In genomic region chr10:114173680-114174461, GRCh38 we compare ENCODE assay signal across 8 cellular contexts. TPM values are rescaled to one million over a fixed set of nuclear protein-coding genes. Genes with fewer than 3 reads are reported as not detected.
DNase-seq lines count a peak whose midpoint lies in the region; TF ChIP-seq lines count a peak whose summit lies in the region.

TSS of gene CCDC186 (minus strand) at chr10:114174203. CDS start at chr10:114163268, 10,935 bp downstream.

- H3K9me3 Mint-ChIP-seq in activated naive CD4-positive, alpha-beta T cell treated with anti-CD3 and anti-CD28 coated beads, Interleukin-2, amount 50 U/mL, for 24 hours = no peaks in the 10 kb centered on the region

- H3K4me3 Mint-ChIP-seq in activated naive CD4-positive, alpha-beta T cell treated with anti-CD3 and anti-CD28 coated beads, Interleukin-2, amount 50 U/mL, for 24 hours = peak within 1 kb of the TSS; percentile 99

- H3K9me2 ChIP-seq in SK-N-SH = no peaks in the 10 kb centered on the region

- H3K27me3 ChIP-seq in GM06990 (replicated peaks; ENCODE audit: control insufficient read depth, insufficient read depth, low read length) = no peaks in the 10 kb centered on the region
- no peaks in the 10 kb centered on the region for H3K27me3 ChIP-seq in SK-N-SH (ENCODE audit: insufficient read depth)

- H3K36me3 Mint-ChIP-seq in activated naive CD4-positive, alpha-beta T cell treated with anti-CD3 and anti-CD28 coated beads, Interleukin-2, amount 50 U/mL, for 24 hours = peaks cover 5% of the 10 kb centered on the region

- H3K9me3 ChIP-seq in SK-N-SH = no peaks in the 10 kb centered on the region

- peak within 1 kb of the TSS; percentile 55 to 79; a peak in 3 of 4 replicates for H3K27ac ChIP-seq in SK-N-SH (ENCODE audit: low read depth in 2 of 2, low read length in 1 of 2)

- TF ChIP-seq EP300 in SK-N-SH (IDR thresholded peaks at IDR 0.05; ENCODE audit: borderline replicate concordance in 1 of 2, low read depth in 1 of 2, low read length in 1 of 2) = no peak

- H3K4me2 ChIP-seq in SK-N-SH = peak within 1 kb of the TSS; percentile 89

- peaks cover 48% of the 10 kb centered on the region; the same call in 1 of the 2 replicates for H3K79me2 ChIP-seq in SK-N-SH (ENCODE audit: insufficient read depth)

- peak within 1 kb of the TSS; percentile 91 for H3K9ac ChIP-seq in SK-N-SH

- WGBS in SK-N-SH (ENCODE audit: low lambda C conversion rate) = 3% methylated on average over 21 of the region's 58 CpGs

- peaks cover 0 to 4% of the 10 kb centered on the region in 2 experiments; a peak in 2 of 4 replicates for H3K4me1 ChIP-seq in SK-N-SH (ENCODE audit: control insufficient read depth in 1 of 2, insufficient read depth in 2 of 2, low read depth in 1 of 2, low read length in 1 of 2)

- peak within 1 kb of the TSS; percentile 99 for H3K27ac Mint-ChIP-seq in activated naive CD4-positive, alpha-beta T cell treated with anti-CD3 and anti-CD28 coated beads, Interleukin-2, amount 50 U/mL, for 24 hours

- peak within 1 kb of the TSS; percentile 99 for H2AFZ ChIP-seq in SK-N-SH (ENCODE audit: low read depth)

- H3K27me3 Mint-ChIP-seq in activated naive CD4-positive, alpha-beta T cell treated with anti-CD3 and anti-CD28 coated beads, Interleukin-2, amount 50 U/mL, for 24 hours = no peaks in the 10 kb centered on the region

- H3K4me3 ChIP-seq in GM06990 (replicated peaks; ENCODE audit: low read depth, low read length) (peak within 1 kb of the TSS; percentile 98), HFF-Myc (replicated peaks; ENCODE audit: low read depth, low read length) (peak within 1 kb of the TSS; percentile 96), SK-N-SH (ENCODE audit: low read depth in 2 of 2, low read length in 1 of 2) (peak within 1 kb of the TSS; percentile 91 to 99)

- peaks cover 3% of the 10 kb centered on the region for H3F3A ChIP-seq in SK-N-SH (replicated peaks; ENCODE audit: insufficient read depth)

- no peak for TF ChIP-seq RAD21 in SK-N-SH (IDR thresholded peaks at IDR 0.05; ENCODE audit: low read length)

- no peaks in the 10 kb centered on the region for H4K20me1 ChIP-seq in SK-N-SH (ENCODE audit: insufficient read depth)

- TF ChIP-seq CTCF in GM06990 (IDR thresholded peaks at IDR 0.05; ENCODE audit: insufficient read depth, low read length, poor library complexity, severe bottlenecking) (no peak), HFF-Myc (IDR thresholded peaks at IDR 0.05; ENCODE audit: low read depth, low read length, missing control alignments) (no peak), SK-N-SH (IDR thresholded peaks at IDR 0.05) (no peak)

- peaks cover 32% of the 10 kb centered on the region for H3K4me1 Mint-ChIP-seq in activated naive CD4-positive, alpha-beta T cell treated with anti-CD3 and anti-CD28 coated beads, Interleukin-2, amount 50 U/mL, for 24 hours

- no peaks in the 10 kb centered on the region; the same call in 1 of the 2 replicates for H3K36me3 ChIP-seq in GM06990 (ENCODE audit: control insufficient read depth, insufficient read depth, low read length)
- peaks cover 0 to under 1% of the 10 kb centered on the region in 2 experiments for H3K36me3 ChIP-seq in SK-N-SH (replicated peaks in 1 of 2; ENCODE audit: control insufficient read depth in 1 of 2, insufficient read depth in 2 of 2, low read length in 1 of 2)

- peak; percentile 97 for DNase-seq in GM06990 (ENCODE audit: extremely low read depth, insufficient read length)
- peak; percentile 42 for DNase-seq in HFF-Myc (ENCODE audit: extremely low read depth, low read depth)
- DNase-seq in MV-4-11 (lab: John Stamatoyannopoulos, UW) = peak; percentile 69
- peak; percentile 97 for DNase-seq in SK-N-SH
- peak; percentile 98 for DNase-seq in germinal center (ENCODE audit: low spot score)
- peak; percentile 44 to 96 (median 86) for DNase-seq in nucleus accumbens (lab: John Stamatoyannopoulos, UW)
- DNase-seq in superior temporal gyrus (ENCODE audit: extremely low spot score) = peak; percentile 89

- CTCF ChIA-PET in SK-N-SH (lab: Yijun Ruan, JAX) = interaction anchor here (0.8 to 1.3 kb wide), 3 partner anchors 30 to 130 kb away, joined by 3 read pairs; no protein-coding TSS in a partner anchor

- POLR2A ChIA-PET in SK-N-SH (lab: Yijun Ruan, JAX) = no interaction called here

TF ChIP-seq in SK-N-SH, 30 proteins besides CTCF, POLR2A, EP300 and RAD21:
- TF ChIP-seq RFX5 (IDR thresholded peaks at IDR 0.05; ENCODE audit: low read length) = peak; percentile 92
- no peak for TF ChIP-seq FOXM1 (IDR thresholded peaks at IDR 0.05; ENCODE audit: low read depth)
- peak; percentile 68; the same call in 1 of the 2 replicates for TF ChIP-seq SIN3A (IDR thresholded peaks at IDR 0.05; ENCODE audit: borderline replicate concordance, low read depth, low read length)
- no peak; the same call in 1 of the 2 replicates for TF ChIP-seq RCOR1 (IDR thresholded peaks at IDR 0.05; ENCODE audit: low read length)
- 0 out of 2 replicates have a peak, but pooled peaks have one; percentile 10 for TF ChIP-seq MAX (IDR thresholded peaks at IDR 0.05; ENCODE audit: low read depth)
- peak; percentile 93 for TF ChIP-seq YY1 (IDR thresholded peaks at IDR 0.05; ENCODE audit: low read depth)
- TF ChIP-seq NRF1 (IDR thresholded peaks at IDR 0.05; ENCODE audit: low read depth, low read length) = 0 out of 2 replicates have a peak, but pooled peaks have one; percentile 24
- 0 out of 2 replicates have a peak, but pooled peaks have one; percentile 25 for TF ChIP-seq MXI1 (IDR thresholded peaks at IDR 0.05; ENCODE audit: low read depth, low read length)
- no peak for TF ChIP-seq JUND (IDR thresholded peaks at IDR 0.05)
- TF ChIP-seq TAF1 (IDR thresholded peaks at IDR 0.05; ENCODE audit: borderline replicate concordance, low read depth, low read length) = peak; percentile 72
- TF ChIP-seq POLR2AphosphoS5 (IDR thresholded peaks at IDR 0.05; ENCODE audit: low read depth, low read length) = peak; percentile 90

RNA-seq across cellular contexts. Expression of gene CCDC186, which starts in this region (rescaled TPM):
- 1.3 and 1.6 TPM in 2 replicates for polyA plus RNA-seq in SK-N-SH (2012; rRNA removed)
- polyA plus RNA-seq in SK-N-SH (2012; cell fraction: cytosol; rRNA removed) = 1.3 and 1.7 TPM in 2 replicates
- polyA plus RNA-seq in SK-N-SH (2012; cell fraction: nucleus; rRNA removed) = 1.9 and 2.7 TPM in 2 replicates

Comparison
In these comparisons a context has a peak if more than half of its experiments do, and no peak if none do; other contexts are left out.
1. Peak in every context shown above with its lines: DNase-seq, H3K4me3 ChIP-seq and H3K27ac ChIP-seq.
2. DNase-seq: peak in every context shown above with its lines; median percentile 98 in germinal center; 97 in GM06990; 97 in SK-N-SH; 89 in superior temporal gyrus; 86 in nucleus accumbens; 69 in MV-4-11; 42 in HFF-Myc.